14 cellular contexts compared by ENCODE assay signal in genomic region chr5:170266570-170267379, GRCh38. TPM values are rescaled to one million over a fixed set of nuclear protein-coding genes. Genes with fewer than 3 reads are reported as not detected.
DNase-seq lines count a peak whose midpoint lies in the region; TF ChIP-seq lines count a peak whose summit lies in the region.
"Had no signal": no experiment of that assay in that cellular context is flagged by ENCODE, and none has a peak within 500 bp of the region (broad histone marks: within the 10 kb centered on the region; RNA-seq: fewer than 3 reads in every experiment).

No MANE protein-coding gene starts in this region.

- peaks cover 33 to 56% (median 47%) of the 10 kb centered on the region in 10 experiments for H3K4me1 ChIP-seq in BLaER1 treated with 17β-estradiol and CSF1 and Interleukin-3, amounts not matched to agents 10 nM and 100 nM
- H3K4me1 ChIP-seq in neural progenitor cell: peaks cover 51% of the 10 kb centered on the region
- peaks cover 8% of the 10 kb centered on the region; the same call in 1 of the 2 replicates for H3K4me1 ChIP-seq in H9 (ENCODE audit: insufficient read depth, low read length)
- H3K4me1 ChIP-seq in esophagus squamous epithelium: peaks cover 14 to 41% (median 15%) of the 10 kb centered on the region in 3 donors

- no peak overlapping the region for H3K23ac ChIP-seq in H9 (ENCODE audit: insufficient read length, low read depth, low read length)

- no peaks in the 10 kb centered on the region for H3K79me1 ChIP-seq in H9 (ENCODE audit: insufficient read depth, low read depth, low read length, poor library complexity, severe bottlenecking)

- H3K56ac ChIP-seq in H9 (ENCODE audit: insufficient read length, low read depth, low read length): no peak overlapping the region

- peaks cover 83% of the 10 kb centered on the region for H3K36me3 Mint-ChIP-seq in T-helper 1 cell treated with Interleukin-12 subunit alpha and Interleukin-12 subunit beta and Interleukin-4 antibody, amounts not matched to agents 30 μg/mL and 1 μg/mL, for 36 hours (ENCODE audit: low read depth)
- H3K36me3 Mint-ChIP-seq in neural progenitor cell (no peaks in the 10 kb centered on the region), H9 (ENCODE audit: insufficient read depth in 1 of 3, low read depth in 3 of 3) (no peaks in the 10 kb centered on the region)

- H3K9ac ChIP-seq in BLaER1 treated with 17β-estradiol and CSF1 and Interleukin-3, amounts not matched to agents 10 nM and 100 nM: peak overlapping the region in 8 of 11 experiments; percentile 4 to 49 (median 29); a peak in 10 of 22 replicates
- H3K9ac ChIP-seq in neural progenitor cell (no peak overlapping the region), H9 (ENCODE audit: extremely low read depth, insufficient read length, low read length) (no peak overlapping the region)

- no peaks in the 10 kb centered on the region for H3K23me2 ChIP-seq in H9 (ENCODE audit: insufficient read length, low read depth, low read length, poor library complexity, severe bottlenecking)

- peaks cover 87 to 100% (median 97%) of the 10 kb centered on the region in 11 experiments for H3K36me3 ChIP-seq in BLaER1 treated with 17β-estradiol and CSF1 and Interleukin-3, amounts not matched to agents 10 nM and 100 nM
- H3K36me3 ChIP-seq in neural progenitor cell (no peaks in the 10 kb centered on the region), esophagus squamous epithelium (no peaks in the 10 kb centered on the region)
- H3K36me3 ChIP-seq: ascending aorta had no signal

- DNase-seq in activated gamma-delta T cell treated with Interleukin-2 at 50 U/mL for 16 hours (peak; percentile 47), neural progenitor cell (ENCODE audit: low spot score) (peak; percentile 45), globus pallidus (ENCODE audit: low spot score) (no peak), H9 (no peak), esophagus squamous epithelium (lab: John Stamatoyannopoulos, UW) (no peak), NOMO-1 treated with dmso at 0.1 percent for 144 hours (lab: John Stamatoyannopoulos, UW; ENCODE audit: unreplicated experiment) (no peak)
- DNase-seq: NCI-H226, SW 1271 had no signal

- H2BK120ac ChIP-seq in H9 (ENCODE audit: low read depth, low read length, poor library complexity, severe bottlenecking): no peak overlapping the region

- H3K27me3 Mint-ChIP-seq in T-helper 1 cell treated with Interleukin-12 subunit alpha and Interleukin-12 subunit beta and Interleukin-4 antibody, amounts not matched to agents 30 μg/mL and 1 μg/mL, for 36 hours (ENCODE audit: low read depth): no peaks in the 10 kb centered on the region
- peaks cover 10% of the 10 kb centered on the region for H3K27me3 Mint-ChIP-seq in neural progenitor cell (ENCODE audit: insufficient read depth, low read depth)
- H3K27me3 Mint-ChIP-seq in H9 (ENCODE audit: low read depth): peaks cover 10% of the 10 kb centered on the region

- H3K27ac ChIP-seq in BLaER1 treated with 17β-estradiol and CSF1 and Interleukin-3, amounts not matched to agents 10 nM and 100 nM: peak overlapping the region in 8 of 11 experiments; percentile 3 to 41 (median 24); a peak in 7 of 22 replicates
- no peak overlapping the region for H3K27ac ChIP-seq in neural progenitor cell
- no peak overlapping the region for H3K27ac ChIP-seq in H9 (ENCODE audit: insufficient read length, low read depth, low read length)
- H3K27ac ChIP-seq in esophagus squamous epithelium: peak overlapping the region in 2 of 4 donors; percentile 6 to 61

- H2AK5ac ChIP-seq in H9 (ENCODE audit: insufficient read length, low read length): no peak overlapping the region

- peak overlapping the region; percentile 92 for H3K27ac Mint-ChIP-seq in T-helper 1 cell treated with Interleukin-12 subunit alpha and Interleukin-12 subunit beta and Interleukin-4 antibody, amounts not matched to agents 30 μg/mL and 1 μg/mL, for 36 hours
- H3K27ac Mint-ChIP-seq in neural progenitor cell (no peak overlapping the region), H9 (no peak overlapping the region)
- H3K27ac Mint-ChIP-seq: B cell had no signal

- H2BK12ac ChIP-seq in H9 (ENCODE audit: insufficient read length, low read depth, low read length): no peak overlapping the region

- no peak overlapping the region for H4K5ac ChIP-seq in H9 (ENCODE audit: insufficient read length, low read depth, low read length)

- no CpG with 5 or more reads among the region's 17 CpGs for WGBS in H9 (ENCODE audit: extremely low coverage, insufficient read length, low lambda C conversion rate)
- WGBS in esophagus squamous epithelium, 2 donors: 54 to 62% methylated on average over 13 to 17 of the region's 17 CpGs

- no peak for TF ChIP-seq POLR2A in esophagus squamous epithelium (IDR thresholded peaks at IDR 0.05)

- peaks cover 83% of the 10 kb centered on the region for H3K4me1 Mint-ChIP-seq in T-helper 1 cell treated with Interleukin-12 subunit alpha and Interleukin-12 subunit beta and Interleukin-4 antibody, amounts not matched to agents 30 μg/mL and 1 μg/mL, for 36 hours (ENCODE audit: low read depth)
- peaks cover 53% of the 10 kb centered on the region for H3K4me1 Mint-ChIP-seq in neural progenitor cell
- peaks cover 45 to 60% of the 10 kb centered on the region in 2 experiments for H3K4me1 Mint-ChIP-seq in H9

- H3K4me3 Mint-ChIP-seq in T-helper 1 cell treated with Interleukin-12 subunit alpha and Interleukin-12 subunit beta and Interleukin-4 antibody, amounts not matched to agents 30 μg/mL and 1 μg/mL, for 36 hours: peak overlapping the region; percentile 70
- H3K4me3 Mint-ChIP-seq in neural progenitor cell (no peak overlapping the region), H9 (peak overlapping the region in 1 of 2 experiments; percentile 2; a peak in 1 of 5 replicates)
- H3K4me3 Mint-ChIP-seq: B cell had no signal

- no peak overlapping the region for H3T11ph ChIP-seq in H9 (ENCODE audit: low read length)

- H2BK5ac ChIP-seq in H9 (ENCODE audit: insufficient read length, low read length): no peak overlapping the region

- H3K9me3 Mint-ChIP-seq in T-helper 1 cell treated with Interleukin-12 subunit alpha and Interleukin-12 subunit beta and Interleukin-4 antibody, amounts not matched to agents 30 μg/mL and 1 μg/mL, for 36 hours: no peaks in the 10 kb centered on the region
- H3K9me3 Mint-ChIP-seq in neural progenitor cell: no peaks in the 10 kb centered on the region
- H3K9me3 Mint-ChIP-seq in H9: no peaks in the 10 kb centered on the region

- H4K8ac ChIP-seq in H9 (replicated peaks; ENCODE audit: insufficient read length, low read depth, low read length): no peak overlapping the region

- H2BK20ac ChIP-seq in H9 (ENCODE audit: low read depth, low read length, poor library complexity, severe bottlenecking): no peak overlapping the region

- H3K4me3 ChIP-seq in BLaER1 treated with 17β-estradiol and CSF1 and Interleukin-3, amounts not matched to agents 10 nM and 100 nM: no peak overlapping the region
- no peak overlapping the region for H3K4me3 ChIP-seq in neural progenitor cell
- no peak overlapping the region for H3K4me3 ChIP-seq in esophagus squamous epithelium
- H3K4me3 ChIP-seq: ascending aorta had no signal

- intact Hi-C loops in esophagus squamous epithelium (cut with DNase I): loop anchor here (10.0 kb wide), 1 partner anchor 148 kb away; no protein-coding TSS in a partner anchor

- H3K4me2 ChIP-seq in BLaER1 treated with 17β-estradiol and CSF1 and Interleukin-3, amounts not matched to agents 10 nM and 100 nM: peak overlapping the region in 10 of 11 experiments; percentile 11 to 84 (median 36); a peak in 20 of 22 replicates
- H3K4me2 ChIP-seq in neural progenitor cell (peak overlapping the region; percentile 23), H9 (ENCODE audit: insufficient read depth, insufficient read length, low read length) (no peak overlapping the region)

- H3K79me2 ChIP-seq in neural progenitor cell (ENCODE audit: low read depth): no peaks in the 10 kb centered on the region
- no peaks in the 10 kb centered on the region for H3K79me2 ChIP-seq in H9 (ENCODE audit: insufficient read depth, low read length)

- H4K20me1 ChIP-seq in BLaER1 treated with 17β-estradiol and CSF1 and Interleukin-3, amounts not matched to agents 10 nM and 100 nM: peaks cover 0 to 87% (median 64%) of the 10 kb centered on the region in 11 experiments; a peak in 18 of 22 replicates
- H4K20me1 ChIP-seq in neural progenitor cell (ENCODE audit: low read depth): no peaks in the 10 kb centered on the region
- no peaks in the 10 kb centered on the region for H4K20me1 ChIP-seq in H9 (ENCODE audit: control insufficient read depth, insufficient read depth, insufficient read length)

- no peaks in the 10 kb centered on the region for H3K9me3 ChIP-seq in BLaER1 treated with 17β-estradiol and CSF1 and Interleukin-3, amounts not matched to agents 10 nM and 100 nM (replicated peaks in 1 of 11)
- H3K9me3 ChIP-seq in neural progenitor cell (ENCODE audit: low read depth): no peaks in the 10 kb centered on the region
- H3K9me3 ChIP-seq in H9 (ENCODE audit: control insufficient read depth, low read depth, low read length): no peaks in the 10 kb centered on the region
- no peaks in the 10 kb centered on the region for H3K9me3 ChIP-seq in esophagus squamous epithelium
- H3K9me3 ChIP-seq: ascending aorta had no signal

- H4K91ac ChIP-seq in H9 (ENCODE audit: insufficient read length, low read depth, low read length): no peak overlapping the region

- H3K18ac ChIP-seq in H9 (ENCODE audit: insufficient read length, low read depth, low read length): no peak overlapping the region

- H2AFZ ChIP-seq in neural progenitor cell (replicated peaks): no peak overlapping the region
- H2AFZ ChIP-seq in H9 (ENCODE audit: low read length): no peak overlapping the region

- TF ChIP-seq CTCF in neural progenitor cell (IDR thresholded peaks at IDR 0.05) (no peak), H9 (conservative IDR thresholded peaks at IDR 0.05) (no peak), esophagus squamous epithelium (IDR thresholded peaks at IDR 0.05) (no peak)

- H3F3A ChIP-seq in neural progenitor cell (ENCODE audit: low read depth): peaks cover 29% of the 10 kb centered on the region

- H3K27me3 ChIP-seq in BLaER1 treated with 17β-estradiol and CSF1 and Interleukin-3, amounts not matched to agents 10 nM and 100 nM: no peaks in the 10 kb centered on the region
- H3K27me3 ChIP-seq in neural progenitor cell (no peaks in the 10 kb centered on the region), H9 (ENCODE audit: insufficient read depth, low read length) (no peaks in the 10 kb centered on the region), esophagus squamous epithelium (peaks cover 0 to 26% (median 2%) of the 10 kb centered on the region in 4 donors)
- H3K27me3 ChIP-seq: ascending aorta had no signal

- no peak overlapping the region for H3K4ac ChIP-seq in H9 (ENCODE audit: low read depth, low read length)

- H3K14ac ChIP-seq in H9 (ENCODE audit: insufficient read depth, low read length): no peak overlapping the region

- no peak overlapping the region for H2BK15ac ChIP-seq in H9 (ENCODE audit: low read depth, low read length)

RNA-seq across cellular contexts. Expression of gene LCP2, which starts 30.8 kb away (rescaled TPM):
- not detected in 2 replicates for total RNA-seq in neural progenitor cell (ENCODE audit: low replicate concordance)
- 0.09 TPM in 1 of 2 replicates, not detected in the other for total RNA-seq in H9 (2021)
- 10 to 100 TPM in 3 of 4 donors, 1 to 10 TPM in 1; 3.9 to 17.9 (median 12.6) TPM for total RNA-seq in esophagus squamous epithelium
- total RNA-seq: osteoblast had no signal

RNA-seq across cellular contexts. Expression of gene C5orf58, which starts 34.0 kb away (rescaled TPM):
- total RNA-seq in neural progenitor cell (ENCODE audit: low replicate concordance): not detected in 2 replicates
- total RNA-seq in H9 (2021): 0.90 and 1.4 TPM in 2 replicates
- not detected for total RNA-seq in esophagus squamous epithelium
- total RNA-seq: ascending aorta, B cell, esophagus mucosa, osteoblast had no signal

Comparison
In these comparisons a context has a peak if more than half of its experiments do, and no peak if none do; other contexts are left out.
1. H3K27ac ChIP-seq: peak in BLaER1 treated with 17β-estradiol and CSF1 and Interleukin-3, amounts not matched to agents 10 nM and 100 nM (8 of 11); none in neural progenitor cell (single experiment) and H9 (single experiment).
2. H3K9ac ChIP-seq: peak in BLaER1 treated with 17β-estradiol and CSF1 and Interleukin-3, amounts not matched to agents 10 nM and 100 nM (8 of 11); none in neural progenitor cell (single experiment) and H9 (single experiment).
3. DNase-seq: peak in activated gamma-delta T cell treated with Interleukin-2 at 50 U/mL for 16 hours (single experiment) and neural progenitor cell (single experiment); none in globus pallidus (single experiment), H9 (single experiment), esophagus squamous epithelium (single experiment) and NOMO-1 treated with dmso at 0.1 percent for 144 hours (single experiment).